37 cellular contexts compared by ENCODE assay signal in genomic region chr5:81389015-81389414, GRCh38. TPM values are rescaled to one million over a fixed set of nuclear protein-coding genes. Genes with fewer than 3 reads are reported as not detected.
"Had no signal": no experiment of that assay in that cellular context is flagged by ENCODE, and none has a peak within 500 bp of the region (broad histone marks: within the 10 kb centered on the region; RNA-seq: fewer than 3 reads in every experiment).

No MANE protein-coding gene starts in this region.

- H3K27ac Mint-ChIP-seq: activated CD4-positive, alpha-beta T cell treated with anti-CD3 and anti-CD28 coated beads, Interleukin-2, amount 10 ng/mL, durations not matched to agents 24 days and 14 days; activated CD8-positive, alpha-beta T cell treated with anti-CD3 and anti-CD28 coated beads for 36 hours; activated naive CD4-positive, alpha-beta T cell treated with anti-CD3 and anti-CD28 coated beads for 36 hours; activated naive CD4-positive, alpha-beta T cell treated with anti-CD3 and anti-CD28 coated beads, Interleukin-2, amount 50 U/mL, for 72 hours; activated T-cell treated with anti-CD3 and anti-CD28 coated beads, Interleukin-2, amount 50 U/mL, for 24 hours had no signal

- H3K36me3 Mint-ChIP-seq: activated naive CD4-positive, alpha-beta T cell treated with anti-CD3 and anti-CD28 coated beads, Interleukin-2, amount 50 U/mL, for 72 hours had no signal

- FAIRE-seq: astrocyte had no signal

- H3K36me3 ChIP-seq: adrenal gland, breast epithelium, Peyer's patch, WERI-Rb-1 had no signal

- H3K9me3 ChIP-seq: adrenal gland, body of pancreas, breast epithelium, Peyer's patch had no signal

- H3K9me3 Mint-ChIP-seq: activated CD8-positive, alpha-beta T cell treated with anti-CD3 and anti-CD28 coated beads for 36 hours; activated naive CD4-positive, alpha-beta T cell treated with anti-CD3 and anti-CD28 coated beads for 36 hours; activated naive CD4-positive, alpha-beta T cell treated with anti-CD3 and anti-CD28 coated beads, Interleukin-2, amount 50 U/mL, for 72 hours; activated T-cell treated with anti-CD3 and anti-CD28 coated beads, Interleukin-2, amount 50 U/mL, for 24 hours had no signal

- H3K4me3 ChIP-seq: adrenal gland, body of pancreas, breast epithelium, Peyer's patch had no signal

- ATAC-seq: activated CD8-positive, alpha-beta T cell treated with anti-CD3 and anti-CD28 coated beads for 36 hours; activated naive CD4-positive, alpha-beta T cell treated with anti-CD3 and anti-CD28 coated beads, Interleukin-2, amount 50 U/mL, for 72 hours; body of pancreas; PC-3; Right ventricle myocardium inferior; SK-N-SH treated with all-trans-retinoic acid at 6 μM for 48 hours had no signal

- H3K27ac ChIP-seq: adrenal gland, body of pancreas, breast epithelium, Peyer's patch, WERI-Rb-1 had no signal

- DNase-seq: activated CD4-positive, alpha-beta T cell treated with anti-CD3 and anti-CD28 coated beads, Interleukin-2, amount 10 ng/mL, durations not matched to agents 24 days and 14 days; activated CD4-positive, alpha-beta T cell treated with anti-CD3 and anti-CD28 coated beads, Interleukin-2, amount 50 U/mL, for 4 hours; activated CD8-positive, alpha-beta T cell treated with anti-CD3 and anti-CD28 coated beads for 36 hours; activated gamma-delta T cell treated with Interleukin-2 at 50 U/mL for 16 hours; activated naive CD4-positive, alpha-beta T cell treated with anti-CD3 and anti-CD28 coated beads for 36 hours; activated T-cell treated with anti-CD3 and anti-CD28 coated beads, Interleukin-2, amount 50 U/mL, for 24 hours; adrenal gland; body of pancreas; KG1; MM.1S; MV-4-11; NCI-H1092; NCI-H1436 treated with DMSO at 0.1 percent for 48 hours; NCI-H1694 treated with DMSO at 0.1 percent for 48 hours; NCI-H2029 treated with DMSO at 0.1 percent for 48 hours; NCI-H2107; NCI-H2171; NCI-H510A; NCI-H526; NCI-H748 treated with DMSO at 0.1 percent for 48 hours; NK-92 treated with Interleukin-12 subunit alpha and Interleukin-12 subunit beta, amount 100 ng/mL, for 24 hours; PC-3; Peyer's patch; RPMI8226; SIG-M5; T1000; WERI-Rb-1 had no signal

- H3K4me3 Mint-ChIP-seq: activated CD4-positive, alpha-beta T cell treated with anti-CD3 and anti-CD28 coated beads, Interleukin-2, amount 10 ng/mL, durations not matched to agents 24 days and 14 days; activated CD8-positive, alpha-beta T cell treated with anti-CD3 and anti-CD28 coated beads for 36 hours; activated naive CD4-positive, alpha-beta T cell treated with anti-CD3 and anti-CD28 coated beads for 36 hours; activated T-cell treated with anti-CD3 and anti-CD28 coated beads, Interleukin-2, amount 50 U/mL, for 24 hours had no signal

RNA-seq across cellular contexts. Expression of gene ACOT12, which starts 4.9 kb away (rescaled TPM):
- total RNA-seq: activated CD4-positive, alpha-beta T cell treated with anti-CD3 and anti-CD28 coated beads, Interleukin-2, amount 10 ng/mL, durations not matched to agents 24 days and 14 days; activated CD8-positive, alpha-beta memory T cell treated with anti-CD3 and anti-CD28 coated beads for 36 hours; activated CD8-positive, alpha-beta T cell treated with anti-CD3 and anti-CD28 coated beads for 36 hours; activated naive CD4-positive, alpha-beta T cell treated with anti-CD3 and anti-CD28 coated beads for 36 hours; activated naive CD4-positive, alpha-beta T cell treated with anti-CD3 and anti-CD28 coated beads, Interleukin-2, amount 50 U/mL, for 72 hours; adrenal gland; body of pancreas; breast epithelium; cardiac septum; LHCN-M2; PC-3; Right ventricle myocardium inferior; T-helper 1 cell treated with Interleukin-12 subunit alpha and Interleukin-12 subunit beta and Interleukin-4 antibody, amounts not matched to agents 30 ng/mL and 1 ng/mL, for 36 hours; T-helper 2 cell treated with Interferon-gamma antibody and Interleukin-4, amounts not matched to agents 100 ng/mL and 5 ng/mL, for 36 hours had no signal
- polyA plus RNA-seq: adrenal gland had no signal
